8 cellular contexts compared by ENCODE assay signal in the genomic region with DNA sequence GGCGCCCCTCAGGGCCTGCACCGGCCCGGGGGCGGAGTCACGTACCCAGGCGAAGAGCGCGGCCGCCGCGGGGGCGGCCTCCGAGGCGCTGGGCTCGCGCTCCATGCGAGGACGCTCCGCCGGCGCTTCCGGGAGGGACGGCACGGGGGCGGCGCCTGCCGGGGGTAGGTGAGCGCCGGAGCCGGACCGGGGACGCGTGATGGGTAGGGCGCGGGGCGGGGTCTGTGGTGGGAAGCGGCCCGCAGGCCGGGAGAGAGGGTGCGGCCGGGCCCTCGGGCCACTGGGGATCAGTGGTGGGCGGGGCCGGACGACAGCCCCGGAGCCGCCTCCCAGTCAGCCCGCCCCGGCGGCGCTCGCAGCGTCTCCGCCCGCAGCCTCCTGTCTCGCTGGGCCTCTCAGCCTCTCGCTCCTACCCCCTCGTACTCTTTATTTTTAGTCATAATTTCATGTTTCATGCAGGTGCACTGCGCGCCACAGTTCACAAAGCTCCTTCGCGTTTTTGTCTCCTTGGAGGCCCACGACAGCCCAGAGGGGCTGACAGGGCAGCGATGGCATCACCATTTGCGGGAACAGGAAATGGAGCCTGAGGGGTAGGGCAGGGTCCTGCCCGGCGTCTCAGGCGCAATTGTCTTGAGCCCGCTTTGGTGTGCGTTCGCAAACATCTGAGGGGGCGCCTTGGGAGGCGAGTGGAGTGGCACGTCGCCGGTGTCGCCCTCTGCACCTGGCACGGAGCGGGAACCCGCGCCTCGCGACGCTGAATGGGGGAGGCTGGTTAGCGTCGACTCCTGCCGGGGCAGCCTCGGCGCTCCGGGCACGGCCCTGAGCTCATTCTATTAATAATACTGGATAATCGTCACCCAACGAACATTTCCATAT. TPM values are rescaled to one million over a fixed set of nuclear protein-coding genes. Genes with fewer than 3 reads are reported as not detected.
DNase-seq lines count a peak whose midpoint lies in the region; ATAC-seq and TF ChIP-seq lines count a peak whose summit lies in the region.

Gene SERGEF (minus strand): TSS at position 142 of the 876 bp plus-strand sequence. CDS start 37 bp downstream, at position 105.

- no peaks in the 10 kb centered on the region for H3K9me3 Mint-ChIP-seq in activated T-helper 1 cell treated with anti-CD3 and anti-CD28 coated beads, Interleukin-12 subunit alpha, Interleukin-12 subunit beta, Interleukin-2, Interleukin-4 antibody, amounts not matched to agents 30 ng/mL and 10 ng/mL and 1 ng/mL, durations not matched to agents 14 hours and 24 hours and 36 hours
- no peaks in the 10 kb centered on the region for H3K9me3 Mint-ChIP-seq in natural killer cell treated with Interleukin-12 subunit alpha and Interleukin-12 subunit beta and Interleukin-15 and Interleukin-18, amount 100 ng/mL, for 72 hours

- H3K36me3 Mint-ChIP-seq in activated T-helper 1 cell treated with anti-CD3 and anti-CD28 coated beads, Interleukin-12 subunit alpha, Interleukin-12 subunit beta, Interleukin-2, Interleukin-4 antibody, amounts not matched to agents 30 ng/mL and 10 ng/mL and 1 ng/mL, durations not matched to agents 14 hours and 24 hours and 36 hours (ENCODE audit: low read depth), result peaks cover 5% of the 10 kb centered on the region
- no peaks in the 10 kb centered on the region for H3K36me3 Mint-ChIP-seq in natural killer cell treated with Interleukin-12 subunit alpha and Interleukin-12 subunit beta and Interleukin-15 and Interleukin-18, amount 100 ng/mL, for 72 hours

- peak within 1 kb of the TSS; percentile 98 for H3K27ac Mint-ChIP-seq in activated T-helper 1 cell treated with anti-CD3 and anti-CD28 coated beads, Interleukin-12 subunit alpha, Interleukin-12 subunit beta, Interleukin-2, Interleukin-4 antibody, amounts not matched to agents 30 ng/mL and 10 ng/mL and 1 ng/mL, durations not matched to agents 14 hours and 24 hours and 36 hours
- peak within 1 kb of the TSS; percentile 90 to 95 for H3K27ac Mint-ChIP-seq in natural killer cell treated with Interleukin-12 subunit alpha and Interleukin-12 subunit beta and Interleukin-15 and Interleukin-18, amount 100 ng/mL, for 72 hours

- peak within 1 kb of the TSS; percentile 66 for H3K4me3 ChIP-seq in fibroblast of mammary gland (ENCODE audit: control insufficient read depth, low read depth, low read length)

- TF ChIP-seq CTCF in fibroblast of mammary gland (conservative IDR thresholded peaks at IDR 0.05; ENCODE audit: control insufficient read depth, insufficient read depth, low read depth, low read length), result no peak

- peak; percentile 95 for DNase-seq in Daoy (ENCODE audit: low read depth)
- DNase-seq in GOT3 (lab: John Stamatoyannopoulos, UW), result peak; percentile 15
- peak; percentile 77 for DNase-seq in LHCN-M2 (ENCODE audit: low read depth)
- DNase-seq in RPMI7951 (ENCODE audit: low read depth), result peak; percentile 85
- DNase-seq in activated T-helper 1 cell treated with anti-CD3 and anti-CD28 coated beads, Interleukin-12 subunit alpha, Interleukin-12 subunit beta, Interleukin-2, Interleukin-4 antibody, amounts not matched to agents 30 ng/mL and 10 ng/mL and 1 ng/mL, durations not matched to agents 14 hours and 24 hours and 36 hours (ENCODE audit: low spot score), result peak; percentile 92
- peak; percentile 75 for DNase-seq in fibroblast of mammary gland (ENCODE audit: low read depth)
- DNase-seq in natural killer cell treated with Interleukin-12 subunit alpha and Interleukin-12 subunit beta and Interleukin-15 and Interleukin-18, amount 100 ng/mL, for 72 hours (ENCODE audit: low spot score), result peak; percentile 99
- peak; percentile 97 for DNase-seq in stimulated activated naive CD8-positive, alpha-beta T cell treated with anti-CD3 and anti-CD28 coated beads, Interleukin-15, Interleukin-2, amounts not matched to agents 100 U/mL and 50 U/mL, for 24 hours

- H3K4me1 Mint-ChIP-seq in activated T-helper 1 cell treated with anti-CD3 and anti-CD28 coated beads, Interleukin-12 subunit alpha, Interleukin-12 subunit beta, Interleukin-2, Interleukin-4 antibody, amounts not matched to agents 30 ng/mL and 10 ng/mL and 1 ng/mL, durations not matched to agents 14 hours and 24 hours and 36 hours (ENCODE audit: low read depth), result peaks cover 44% of the 10 kb centered on the region
- peaks cover 25 to 30% of the 10 kb centered on the region in 2 donors for H3K4me1 Mint-ChIP-seq in natural killer cell treated with Interleukin-12 subunit alpha and Interleukin-12 subunit beta and Interleukin-15 and Interleukin-18, amount 100 ng/mL, for 72 hours (ENCODE audit: low read depth in 2 of 2)

- peak; percentile 98 for ATAC-seq in natural killer cell treated with Interleukin-12 subunit alpha and Interleukin-12 subunit beta and Interleukin-15 and Interleukin-18, amount 100 ng/mL, for 72 hours
- ATAC-seq in stimulated activated naive CD8-positive, alpha-beta T cell treated with anti-CD3 and anti-CD28 coated beads, Interleukin-15, Interleukin-2, amounts not matched to agents 100 U/mL and 50 U/mL, for 24 hours, result peak; percentile 96

- peak within 1 kb of the TSS; percentile 97 for H3K4me3 Mint-ChIP-seq in activated T-helper 1 cell treated with anti-CD3 and anti-CD28 coated beads, Interleukin-12 subunit alpha, Interleukin-12 subunit beta, Interleukin-2, Interleukin-4 antibody, amounts not matched to agents 30 ng/mL and 10 ng/mL and 1 ng/mL, durations not matched to agents 14 hours and 24 hours and 36 hours
- H3K4me3 Mint-ChIP-seq in natural killer cell treated with Interleukin-12 subunit alpha and Interleukin-12 subunit beta and Interleukin-15 and Interleukin-18, amount 100 ng/mL, for 72 hours, result peak within 1 kb of the TSS; percentile 91

- peaks cover 5% of the 10 kb centered on the region for H3K27me3 Mint-ChIP-seq in activated T-helper 1 cell treated with anti-CD3 and anti-CD28 coated beads, Interleukin-12 subunit alpha, Interleukin-12 subunit beta, Interleukin-2, Interleukin-4 antibody, amounts not matched to agents 30 ng/mL and 10 ng/mL and 1 ng/mL, durations not matched to agents 14 hours and 24 hours and 36 hours (ENCODE audit: insufficient read depth)
- H3K27me3 Mint-ChIP-seq in natural killer cell treated with Interleukin-12 subunit alpha and Interleukin-12 subunit beta and Interleukin-15 and Interleukin-18, amount 100 ng/mL, for 72 hours, result no peaks in the 10 kb centered on the region

- intact Hi-C loops in activated T-helper 1 cell treated with anti-CD3 and anti-CD28 coated beads, Interleukin-12 subunit alpha, Interleukin-12 subunit beta, Interleukin-2, Interleukin-4 antibody, amounts not matched to agents 30 ng/mL and 10 ng/mL and 1 ng/mL, durations not matched to agents 14 hours and 24 hours and 36 hours (cut with micrococcal nuclease), result loop anchor here (1.0 to 10.0 kb wide), 12 partner anchors 93 to 1227 kb away; partner anchors contain the start of genes E2F8, GTF2H1, HPS5 and KCNJ11

RNA-seq across cellular contexts. Expression of gene SERGEF, which starts in this region (rescaled TPM):
- total RNA-seq in Daoy (2014; rRNA removed; shearing (Covaris generic)), result 12.7 and 31.7 TPM in 2 replicates
- total RNA-seq in LHCN-M2 (2014; rRNA removed), result 11.4 and 15.3 TPM in 2 replicates
- polyA plus RNA-seq in LHCN-M2 (2012), result 24.9 TPM
- 15.6 and 18.3 TPM in 2 replicates for total RNA-seq in RPMI7951 (2014; rRNA removed; shearing (Covaris generic))
- total RNA-seq in activated T-helper 1 cell treated with anti-CD3 and anti-CD28 coated beads, Interleukin-12 subunit alpha, Interleukin-12 subunit beta, Interleukin-2, Interleukin-4 antibody, amounts not matched to agents 30 ng/mL and 10 ng/mL and 1 ng/mL, durations not matched to agents 14 hours and 24 hours and 36 hours, result 24.5 and 32.8 TPM in 2 replicates
- 10 to 100 TPM; 28.8 to 50.7 TPM for total RNA-seq in natural killer cell treated with Interleukin-12 subunit alpha and Interleukin-12 subunit beta and Interleukin-15 and Interleukin-18, amount 100 ng/mL, for 72 hours

Comparison
In these comparisons a context has a peak if more than half of its experiments do, and no peak if none do; other contexts are left out.
1. Peak in every context shown above with its lines: DNase-seq, ATAC-seq and H3K4me3 ChIP-seq.
2. DNase-seq: peak in every context shown above with its lines; median percentile 99 in natural killer cell treated with Interleukin-12 subunit alpha and Interleukin-12 subunit beta and Interleukin-15 and Interleukin-18, amount 100 ng/mL, for 72 hours; 97 in stimulated activated naive CD8-positive, alpha-beta T cell treated with anti-CD3 and anti-CD28 coated beads, Interleukin-15, Interleukin-2, amounts not matched to agents 100 U/mL and 50 U/mL, for 24 hours; 95 in Daoy; 92 in activated T-helper 1 cell treated with anti-CD3 and anti-CD28 coated beads, Interleukin-12 subunit alpha, Interleukin-12 subunit beta, Interleukin-2, Interleukin-4 antibody, amounts not matched to agents 30 ng/mL and 10 ng/mL and 1 ng/mL, durations not matched to agents 14 hours and 24 hours and 36 hours; 85 in RPMI7951; 77 in LHCN-M2; 75 in fibroblast of mammary gland; 15 in GOT3.